23 cellular contexts compared by ENCODE assay signal in the genomic region with DNA sequence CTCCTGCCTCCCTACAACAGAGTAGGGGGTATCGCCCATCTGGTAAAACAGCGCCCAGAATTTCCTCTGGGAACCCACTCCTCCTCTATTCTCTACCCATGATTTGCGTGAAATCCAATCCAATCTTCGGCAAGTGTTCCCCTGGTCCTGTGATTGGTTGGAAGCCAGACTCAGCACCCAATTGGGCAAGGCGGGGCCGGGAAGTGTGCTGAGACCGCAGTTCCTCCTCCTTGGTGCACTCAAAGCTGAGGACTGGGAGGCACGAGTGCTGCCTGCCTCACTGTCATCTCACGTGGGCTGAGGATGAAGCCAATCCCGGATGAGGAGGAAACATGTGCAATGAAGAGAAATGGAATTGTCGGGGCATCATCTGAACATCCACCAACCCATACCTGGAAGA. TPM values are rescaled to one million over a fixed set of nuclear protein-coding genes. Genes with fewer than 3 reads are reported as not detected.
"Had no signal": no experiment of that assay in that cellular context is flagged by ENCODE, and none has a peak within 500 bp of the region (broad histone marks: within the 10 kb centered on the region; RNA-seq: fewer than 3 reads in every experiment).

No MANE protein-coding gene starts in this region.

- ATAC-seq: activated naive CD8-positive, alpha-beta T cell treated with anti-CD3 and anti-CD28 coated beads, Interleukin-2, amount 50 U/mL, for 24 hours; foreskin keratinocyte; left ventricle myocardium superior had no signal

- H3K9me3 Mint-ChIP-seq: activated CD4-positive, alpha-beta memory T cell treated with anti-CD3 and anti-CD28 coated beads for 36 hours; activated naive CD8-positive, alpha-beta T cell treated with anti-CD3 and anti-CD28 coated beads, Interleukin-2, amount 50 U/mL, for 24 hours; activated T-helper 1 cell treated with anti-CD3 and anti-CD28 coated beads, Interleukin-12 subunit alpha, Interleukin-12 subunit beta, Interleukin-2, Interleukin-4 antibody, amounts not matched to agents 30 ng/mL and 10 ng/mL and 1 ng/mL, durations not matched to agents 14 hours and 24 hours and 36 hours; neural progenitor cell had no signal

- H3K27ac Mint-ChIP-seq: activated B cell treated with CpG ODN at 0.5 μM for 24 hours; activated CD4-positive, alpha-beta memory T cell treated with anti-CD3 and anti-CD28 coated beads for 36 hours; activated naive CD8-positive, alpha-beta T cell treated with anti-CD3 and anti-CD28 coated beads, Interleukin-2, amount 50 U/mL, for 24 hours; activated T-helper 1 cell treated with anti-CD3 and anti-CD28 coated beads, Interleukin-12 subunit alpha, Interleukin-12 subunit beta, Interleukin-2, Interleukin-4 antibody, amounts not matched to agents 30 ng/mL and 10 ng/mL and 1 ng/mL, durations not matched to agents 14 hours and 24 hours and 36 hours; immature natural killer cell had no signal

- DNase-seq: activated B cell treated with CpG ODN at 0.5 μM for 24 hours; activated CD4-positive, alpha-beta memory T cell treated with anti-CD3 and anti-CD28 coated beads for 36 hours; activated CD4-positive, alpha-beta T cell treated with anti-CD3 and anti-CD28 coated beads for 4 hours; activated naive CD8-positive, alpha-beta T cell treated with anti-CD3 and anti-CD28 coated beads, Interleukin-2, amount 50 U/mL, for 24 hours; activated T-cell treated with anti-CD3 and anti-CD28 coated beads for 4 hours; anterior cingulate cortex; central memory CD4-positive, alpha-beta T cell; foreskin keratinocyte; immature natural killer cell; left ventricle myocardium superior; ovary; spleen; stimulated activated CD4-positive, alpha-beta T cell treated with anti-CD3 and anti-CD28 coated beads, Interleukin-4, amount 100 ng/mL, for 4 hours; stimulated activated naive CD4-positive, alpha-beta T cell; thyroid gland had no signal

- H3K36me3 Mint-ChIP-seq: activated CD4-positive, alpha-beta memory T cell treated with anti-CD3 and anti-CD28 coated beads for 36 hours; brain; neural progenitor cell had no signal

- H3K4me3 Mint-ChIP-seq: activated B cell treated with CpG ODN at 0.5 μM for 24 hours; activated CD4-positive, alpha-beta memory T cell treated with anti-CD3 and anti-CD28 coated beads for 36 hours; activated naive CD8-positive, alpha-beta T cell treated with anti-CD3 and anti-CD28 coated beads, Interleukin-2, amount 50 U/mL, for 24 hours; activated T-helper 1 cell treated with anti-CD3 and anti-CD28 coated beads, Interleukin-12 subunit alpha, Interleukin-12 subunit beta, Interleukin-2, Interleukin-4 antibody, amounts not matched to agents 30 ng/mL and 10 ng/mL and 1 ng/mL, durations not matched to agents 14 hours and 24 hours and 36 hours; brain; immature natural killer cell; neural progenitor cell had no signal

- H3K27me3 Mint-ChIP-seq: activated CD4-positive, alpha-beta memory T cell treated with anti-CD3 and anti-CD28 coated beads for 36 hours had no signal

RNA-seq across cellular contexts. Expression of a gene that starts 21.0 kb away (rescaled TPM):
- total RNA-seq: activated B cell treated with CpG ODN at 0.5 μM for 24 hours; activated CD4-positive, alpha-beta memory T cell treated with anti-CD3 and anti-CD28 coated beads for 36 hours; activated T-helper 1 cell treated with anti-CD3 and anti-CD28 coated beads, Interleukin-12 subunit alpha, Interleukin-12 subunit beta, Interleukin-2, Interleukin-4 antibody, amounts not matched to agents 30 ng/mL and 10 ng/mL and 1 ng/mL, durations not matched to agents 14 hours and 24 hours and 36 hours; epithelial cell of proximal tubule; fibroblast of lung; foreskin keratinocyte; left ventricle myocardium superior; mononuclear cell; pulmonary artery endothelial cell; spleen; T-helper 2 cell treated with Interferon-gamma antibody and Interleukin-4, amounts not matched to agents 100 ng/mL and 5 ng/mL, for 36 hours had no signal
